ENCODE assay signal across 8 cellular contexts in the genomic region with DNA sequence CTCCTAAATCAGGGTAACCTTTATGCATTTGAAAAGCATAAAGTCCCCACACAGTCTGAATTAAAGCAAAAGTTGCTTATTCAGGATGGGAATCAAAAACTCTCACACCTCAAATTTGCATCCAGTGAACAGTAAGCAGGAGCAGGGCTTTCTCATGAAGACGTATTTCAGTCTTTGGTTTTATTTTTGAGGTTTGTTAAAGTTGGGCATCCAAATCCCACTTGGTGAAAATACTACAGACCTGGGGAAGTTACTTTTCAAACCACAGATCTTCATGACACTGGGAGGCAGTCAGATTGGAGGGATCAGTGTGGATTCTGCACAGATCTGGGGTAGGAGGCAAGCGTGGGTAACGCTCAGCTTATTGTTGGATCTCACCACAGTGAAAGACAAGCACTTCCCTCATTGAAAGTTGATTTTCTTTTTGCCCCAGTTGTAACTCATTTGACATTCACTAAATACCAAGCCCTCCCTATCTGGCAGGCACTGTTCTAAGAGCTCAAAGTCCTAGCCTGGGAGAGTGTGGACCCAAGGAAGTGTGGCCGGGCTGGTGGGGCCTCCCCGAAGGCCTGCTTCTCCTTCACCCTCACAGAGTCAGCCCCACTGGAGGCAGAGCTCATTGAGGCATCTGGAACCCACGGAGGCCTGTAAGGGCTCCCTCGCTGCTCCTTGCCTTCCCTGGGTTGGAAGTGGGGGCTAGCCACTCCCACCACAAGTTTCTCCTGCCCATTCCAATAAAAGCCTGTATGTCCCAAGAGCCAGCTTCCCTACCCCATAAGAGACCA. TPM values are rescaled to one million over a fixed set of nuclear protein-coding genes. Genes with fewer than 3 reads are reported as not detected.
DNase-seq lines count a peak whose midpoint lies in the region; ATAC-seq and TF ChIP-seq lines count a peak whose summit lies in the region.

No MANE protein-coding gene starts in this region.

- H2AFZ ChIP-seq in PC-3 (ENCODE audit: low read length), result no peak overlapping the region

- no peak for DNase-seq in CD4-positive, alpha-beta T cell
- DNase-seq in PC-3, result no peak
- DNase-seq in epithelial cell of proximal tubule (ENCODE audit: low read depth), result no peak
- DNase-seq in amygdala (lab: John Stamatoyannopoulos, UW), result no peak
- no peak for DNase-seq in NCI-H345 (lab: John Stamatoyannopoulos, UW)

- H3K36me3 Mint-ChIP-seq in CD4-positive, alpha-beta T cell (ENCODE audit: low read depth), result peaks cover 46% of the 10 kb centered on the region

- ATAC-seq in CD4-positive, alpha-beta T cell (ENCODE audit: poor library complexity), result peak; percentile 0
- ATAC-seq in PC-3 (peak; percentile 3), HG03378 (IDR thresholded peaks at IDR 0.05; ENCODE audit: unreplicated experiment) (no peak), GM18498 (IDR thresholded peaks at IDR 0.05; ENCODE audit: unreplicated experiment) (no peak)

- peaks cover 80% of the 10 kb centered on the region for H3K4me1 Mint-ChIP-seq in CD4-positive, alpha-beta T cell (ENCODE audit: low read depth)

- no peaks in the 10 kb centered on the region for H3K27me3 ChIP-seq in CD4-positive, alpha-beta T cell (ENCODE audit: control insufficient read depth, insufficient read depth, low read length)
- H3K27me3 ChIP-seq in PC-3 (ENCODE audit: low read length) (no peaks in the 10 kb centered on the region), neutrophil (no peaks in the 10 kb centered on the region)

- peak overlapping the region; percentile 92 for H3K9ac ChIP-seq in PC-3 (ENCODE audit: low read length)

- intact Hi-C loops in CD4-positive, alpha-beta T cell (cut with DNase I, micrococcal nuclease), result loop anchor here in 1 of 2 experiments (1.0 kb wide), 1 partner anchor 26 kb away; no protein-coding TSS in a partner anchor
- intact Hi-C loops in PC-3 (cut with micrococcal nuclease), result loop anchor here (1.0 kb wide), 1 partner anchor 15 kb away; no protein-coding TSS in a partner anchor

- H3K4me1 ChIP-seq in PC-3 (ENCODE audit: insufficient read depth, low read length), result peaks cover 49% of the 10 kb centered on the region
- H3K4me1 ChIP-seq in neutrophil (ENCODE audit: control insufficient read depth in 1 of 2, insufficient read depth in 1 of 2, low read depth in 1 of 2, low read length in 1 of 2), result peaks cover 50 to 53% of the 10 kb centered on the region in 2 experiments

- H3K27ac Mint-ChIP-seq in CD4-positive, alpha-beta T cell, result peak overlapping the region; percentile 95

- H3K27me3 Mint-ChIP-seq in CD4-positive, alpha-beta T cell, result no peaks in the 10 kb centered on the region

- H3K9me3 Mint-ChIP-seq in CD4-positive, alpha-beta T cell, result no peaks in the 10 kb centered on the region

- peak overlapping the region; percentile 92 for H3K4me3 Mint-ChIP-seq in CD4-positive, alpha-beta T cell

- no peaks in the 10 kb centered on the region for H3K9me3 ChIP-seq in CD4-positive, alpha-beta T cell (ENCODE audit: control insufficient read depth, low read length)
- no peaks in the 10 kb centered on the region for H3K9me3 ChIP-seq in PC-3 (ENCODE audit: low read length)
- no peaks in the 10 kb centered on the region for H3K9me3 ChIP-seq in neutrophil

- CTCF ChIA-PET in CD4-positive, alpha-beta T cell (lab: Charles Lee), result interaction anchor here (0.5 to 1.7 kb wide), 10 partner anchors 16 to 280 kb away, joined by 3 to 12 read pairs (median 5); a partner anchor contains a TSS
- CTCF ChIA-PET in PC-3 (lab: Charles Lee), result interaction anchor here (0.7 to 1.6 kb wide), 2 partner anchors 14 to 257 kb away, joined by 3 to 17 read pairs; a partner anchor contains a TSS

- no peaks in the 10 kb centered on the region for H3F3A ChIP-seq in PC-3 (ENCODE audit: low read length, unreplicated experiment)

- H3K4me2 ChIP-seq in PC-3 (ENCODE audit: low read length), result peak overlapping the region; percentile 78

- H4K20me1 ChIP-seq in PC-3 (ENCODE audit: low read length), result no peaks in the 10 kb centered on the region

- TSS peak; percentile 95 for BruUV-seq in PC-3 (replicated peaks; lab: Mats Ljungman, UMichigan)

- H3K27ac ChIP-seq in CD4-positive, alpha-beta T cell (ENCODE audit: low read depth, low read length), result peak overlapping the region; percentile 100
- H3K27ac ChIP-seq in PC-3 (ENCODE audit: low read length), result peak overlapping the region; percentile 100
- peak overlapping the region; percentile 97 for H3K27ac ChIP-seq in neutrophil

- POLR2A ChIA-PET in CD4-positive, alpha-beta T cell (lab: Charles Lee), result interaction anchor here (0.9 to 1.9 kb wide), 7 partner anchors 26 to 697 kb away, joined by 3 to 19 read pairs (median 7); a partner anchor contains a TSS
- POLR2A ChIA-PET in PC-3 (lab: Charles Lee; ENCODE audit: unreplicated experiment), result interaction anchor here (0.7 to 1.3 kb wide), 3 partner anchors 15 to 61 kb away, joined by 3 to 4 read pairs (median 4); no protein-coding TSS in a partner anchor

- H3K4me3 ChIP-seq in PC-3 (ENCODE audit: low read length), result peak overlapping the region; percentile 36; the same call in 1 of the 2 replicates
- H3K4me3 ChIP-seq in epithelial cell of proximal tubule (ENCODE audit: low read depth, low read length), result peak overlapping the region; percentile 40
- H3K4me3 ChIP-seq in neutrophil (ENCODE audit: low read depth in 1 of 2, low read length in 1 of 2), result peak overlapping the region; percentile 80 to 81

- H3K79me2 ChIP-seq in PC-3 (ENCODE audit: low read length), result peaks cover 7% of the 10 kb centered on the region

- H3K36me3 ChIP-seq in PC-3 (ENCODE audit: low read depth, low read length) (0 out of 2 replicates have a peak, but pooled peaks cover 5% of the 10 kb centered on the region), neutrophil (peaks cover 17% of the 10 kb centered on the region)

- TF ChIP-seq CTCF in CD4-positive, alpha-beta T cell (IDR thresholded peaks at IDR 0.05), result no peak
- TF ChIP-seq CTCF in PC-3 (conservative IDR thresholded peaks at IDR 0.05; ENCODE audit: low read depth, low read length), result no peak
- TF ChIP-seq CTCF in epithelial cell of proximal tubule (conservative IDR thresholded peaks at IDR 0.05; ENCODE audit: low read depth, low read length), result no peak
- no peak for TF ChIP-seq CTCF in neutrophil (IDR thresholded peaks at IDR 0.05)

- H3K9me2 ChIP-seq in PC-3 (replicated peaks; ENCODE audit: low read length), result no peaks in the 10 kb centered on the region

RNA-seq across cellular contexts. Expression of a gene that starts 0.8 kb away (rescaled TPM):
- total RNA-seq in CD4-positive, alpha-beta T cell, result 100 to 1,000 TPM; 152 to 157 TPM
- total RNA-seq in PC-3 (2014; rRNA removed) (48.6 and 64.0 TPM in 2 replicates), epithelial cell of proximal tubule (7.6 and 17.3 TPM in 2 replicates)

RNA-seq across cellular contexts. Expression of a gene that starts 16.9 kb away (rescaled TPM):
- total RNA-seq in CD4-positive, alpha-beta T cell, result 10 to 100 TPM; 40.7 to 43.7 TPM
- 81.3 and 98.7 TPM in 2 replicates for total RNA-seq in PC-3 (2014; rRNA removed)
- total RNA-seq in epithelial cell of proximal tubule, result 58.8 and 61.9 TPM in 2 replicates

Comparison
In these comparisons a context has a peak if more than half of its experiments do, and no peak if none do; other contexts are left out.
1. ATAC-seq: peak in CD4-positive, alpha-beta T cell (single experiment) and PC-3 (single experiment); none in HG03378 (single experiment) and GM18498 (single experiment).
2. Peak in every context shown above with its lines, with median percentiles within 50 percentile points of each other: H3K27ac ChIP-seq and H3K4me3 ChIP-seq.